18 cellular contexts compared by ENCODE assay signal in the genomic region with DNA sequence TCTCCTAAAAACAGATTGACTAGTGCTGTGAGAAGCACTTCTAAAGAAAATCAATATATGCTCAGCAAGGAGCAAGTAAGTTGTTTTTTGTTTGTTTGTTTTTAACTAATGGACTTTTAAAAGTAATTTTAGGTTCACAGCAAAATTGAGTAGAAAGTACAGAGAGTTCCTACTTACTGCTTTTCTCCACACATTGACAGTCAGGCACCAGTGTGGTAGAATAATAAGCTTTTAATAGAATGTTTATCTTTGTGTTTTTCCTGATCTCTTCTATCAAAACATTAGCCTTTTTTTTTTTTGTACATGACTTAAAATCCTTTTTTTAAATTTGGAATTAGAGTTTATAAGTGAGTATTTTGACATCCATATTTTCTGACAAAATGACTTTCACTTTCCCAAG. TPM values are rescaled to one million over a fixed set of nuclear protein-coding genes. Genes with fewer than 3 reads are reported as not detected.
DNase-seq lines count a peak whose midpoint lies in the region; ATAC-seq and TF ChIP-seq lines count a peak whose summit lies in the region.
"Had no signal": no experiment of that assay in that cellular context is flagged by ENCODE, and none has a peak within 500 bp of the region (broad histone marks: within the 10 kb centered on the region; RNA-seq: fewer than 3 reads in every experiment).

No MANE protein-coding gene starts in this region.

- no peak; the same call in 1 of the 2 replicates for ATAC-seq in IMR-90 (ENCODE audit: low read depth)
- ATAC-seq: activated naive CD4-positive, alpha-beta T cell treated with anti-CD3 and anti-CD28 coated beads, Interleukin-2, amount 50 U/mL, for 72 hours; CD8-positive, alpha-beta T cell; SK-N-SH treated with all-trans-retinoic acid at 6 μM for 48 hours had no signal

- H3K79me2 ChIP-seq in hepatocyte: peaks cover 7% of the 10 kb centered on the region

- H3K23ac ChIP-seq in IMR-90 (ENCODE audit: low read depth, low read length) (no peak overlapping the region), mesenchymal stem cell (ENCODE audit: low read length in 2 of 2) (no peak overlapping the region)

- H3K27me3 ChIP-seq in IMR-90 (ENCODE audit: control insufficient read depth, insufficient read depth, low read length) (no peaks in the 10 kb centered on the region), dorsolateral prefrontal cortex (no peaks in the 10 kb centered on the region), mesenchymal stem cell (ENCODE audit: control insufficient read depth in 1 of 2, insufficient read depth in 1 of 2, low read length in 2 of 2) (no peaks in the 10 kb centered on the region), thyroid gland (no peaks in the 10 kb centered on the region), hepatocyte (no peaks in the 10 kb centered on the region)
- H3K27me3 ChIP-seq: body of pancreas had no signal

- H2BK12ac ChIP-seq in mesenchymal stem cell (ENCODE audit: low read length in 2 of 2): no peak overlapping the region

- H2BK15ac ChIP-seq in IMR-90 (ENCODE audit: low read depth, low read length): no peak overlapping the region
- H2BK15ac ChIP-seq in mesenchymal stem cell (ENCODE audit: low read depth, poor library complexity, severe bottlenecking): no peak overlapping the region

- peaks cover 10% of the 10 kb centered on the region for H3K36me3 ChIP-seq in IMR-90 (ENCODE audit: control insufficient read depth, insufficient read depth, low read length)
- H3K36me3 ChIP-seq in mesenchymal stem cell (ENCODE audit: control insufficient read depth in 1 of 2, insufficient read depth in 2 of 2, low read depth in 1 of 2, low read length in 2 of 2): peaks cover 9 to 11% of the 10 kb centered on the region in 2 experiments
- H3K36me3 ChIP-seq in thyroid gland: peaks cover 3 to 8% of the 10 kb centered on the region in 2 donors
- no peaks in the 10 kb centered on the region for H3K36me3 ChIP-seq in hepatocyte (replicated peaks; ENCODE audit: insufficient read depth, low read depth)

- no peaks in the 10 kb centered on the region for H3K9me3 ChIP-seq in IMR-90 (ENCODE audit: control insufficient read depth, insufficient read depth, low read length)
- H3K9me3 ChIP-seq in mesenchymal stem cell (ENCODE audit: control insufficient read depth, low read length): no peaks in the 10 kb centered on the region
- H3K9me3 ChIP-seq in thyroid gland: no peaks in the 10 kb centered on the region
- no peaks in the 10 kb centered on the region for H3K9me3 ChIP-seq in hepatocyte (ENCODE audit: low read depth)
- H3K9me3 ChIP-seq: body of pancreas had no signal

- no peak for TF ChIP-seq RAD21 in IMR-90 (IDR thresholded peaks at IDR 0.05; ENCODE audit: low read length)

- H3K4ac ChIP-seq in IMR-90 (ENCODE audit: low read depth, low read length) (no peak overlapping the region), mesenchymal stem cell (ENCODE audit: low read depth in 1 of 2, low read length in 2 of 2) (no peak overlapping the region)

- H2BK120ac ChIP-seq in IMR-90 (ENCODE audit: low read depth, low read length) (no peak overlapping the region), mesenchymal stem cell (ENCODE audit: low read depth, low read length) (no peak overlapping the region)

- in situ Hi-C loops in IMR-90 (cut with MboI; ENCODE audit: low sequenced_read_pairs): no loop called here

- H3K4me1 ChIP-seq in IMR-90 (ENCODE audit: control insufficient read depth, insufficient read depth, low read length) (peaks cover 3% of the 10 kb centered on the region; the same call in 1 of the 2 replicates), mesenchymal stem cell (ENCODE audit: control insufficient read depth, insufficient read depth, low read depth, low read length) (peaks cover under 1% of the 10 kb centered on the region), thyroid gland (no peaks in the 10 kb centered on the region), hepatocyte (ENCODE audit: insufficient read depth) (no peaks in the 10 kb centered on the region)

- intact Hi-C loops in IMR-90 (cut with micrococcal nuclease) (loop anchor here (1.0 to 5.0 kb wide), 3 partner anchors 128 to 330 kb away; a partner anchor contains a TSS), dorsolateral prefrontal cortex (cut with DNase I) (loop anchor here (10.0 kb wide), 1 partner anchor 202 kb away; no protein-coding TSS in a partner anchor), thyroid gland (cut with DNase I) (loop anchor here (5.0 to 10.0 kb wide), 2 partner anchors 122 to 200 kb away; a partner anchor contains a TSS), posterior vena cava (cut with DNase I) (loop anchor here in 1 of 2 donors (10.0 kb wide), 1 partner anchor 202 kb away; no protein-coding TSS in a partner anchor)

- no peaks in the 10 kb centered on the region for H3K9me2 ChIP-seq in hepatocyte (replicated peaks; ENCODE audit: insufficient read depth)

- H3K4me2 ChIP-seq in IMR-90 (ENCODE audit: low read depth, low read length) (peak overlapping the region; percentile 0; the same call in 1 of the 2 replicates), mesenchymal stem cell (ENCODE audit: low read length, poor library complexity, severe bottlenecking) (no peak overlapping the region), hepatocyte (no peak overlapping the region)

- H2AFZ ChIP-seq in IMR-90 (replicated peaks; ENCODE audit: low read length, poor library complexity): no peak overlapping the region
- no peak overlapping the region for H2AFZ ChIP-seq in mesenchymal stem cell (ENCODE audit: low read depth, low read length)
- H2AFZ ChIP-seq in hepatocyte: no peak overlapping the region

- H4K91ac ChIP-seq in IMR-90 (ENCODE audit: insufficient read depth, low read depth, low read length): no peak overlapping the region
- H4K91ac ChIP-seq in mesenchymal stem cell (ENCODE audit: low read length): no peak overlapping the region

- DNase-seq in IMR-90 (no peak), dorsolateral prefrontal cortex (no peak), mesenchymal stem cell (no peak), thyroid gland (no peak), middle frontal gyrus (ENCODE audit: extremely low spot score, low spot score) (no peak), NCI-H82 (lab: John Stamatoyannopoulos, UW) (no peak), hepatocyte (ENCODE audit: low spot score) (no peak), posterior vena cava (ENCODE audit: low spot score) (no peak)
- DNase-seq: CD8-positive, alpha-beta T cell; DMS79 treated with DMSO at 0.1 percent for 48 hours; NCI-H2029 treated with DMSO at 0.1 percent for 48 hours; NCI-H446; stimulated activated CD4-positive, alpha-beta T cell treated with anti-CD3 and anti-CD28 coated beads, Interleukin-4, amount 100 ng/mL, for 1 hour; T1000 had no signal

- BruUV-seq in IMR-90 (replicated peaks; lab: Mats Ljungman, UMichigan): no TSS peak

- no peak overlapping the region for H4K5ac ChIP-seq in IMR-90 (ENCODE audit: low read depth, low read length)

- no peak for TF ChIP-seq POLR2A in IMR-90 (IDR thresholded peaks at IDR 0.05; ENCODE audit: low read depth, low read length)
- TF ChIP-seq POLR2A in thyroid gland (IDR thresholded peaks at IDR 0.05): no peak

- no peak overlapping the region for H3K14ac ChIP-seq in IMR-90 (replicated peaks; ENCODE audit: low read depth, low read length)
- H3K14ac ChIP-seq in mesenchymal stem cell (ENCODE audit: low read length in 2 of 2): no peak overlapping the region

- CTCF ChIA-PET in IMR-90 (lab: Yijun Ruan, JAX): interaction anchor here (1.3 kb wide), 1 partner anchor 201 kb away, joined by 5 read pairs; no protein-coding TSS in a partner anchor

- H2BK5ac ChIP-seq in IMR-90 (ENCODE audit: low read depth, low read length, poor library complexity, severe bottlenecking) (peak overlapping the region; percentile 70), mesenchymal stem cell (ENCODE audit: low read depth, low read length, poor library complexity, severe bottlenecking) (no peak overlapping the region)

- H3K9ac ChIP-seq in IMR-90 (ENCODE audit: low read depth, low read length): no peak overlapping the region
- H3K9ac ChIP-seq in mesenchymal stem cell (ENCODE audit: low read length): peak overlapping the region; percentile 64

- no peak overlapping the region for H3K18ac ChIP-seq in IMR-90 (ENCODE audit: low read depth, low read length)
- H3K18ac ChIP-seq in mesenchymal stem cell (ENCODE audit: low read depth in 1 of 2, low read length in 2 of 2): no peak overlapping the region

- H2BK20ac ChIP-seq in IMR-90 (ENCODE audit: low read depth, low read length): no peak overlapping the region

- no peak overlapping the region for H3K4me3 ChIP-seq in IMR-90 (ENCODE audit: insufficient read depth, low read depth, low read length)
- H3K4me3 ChIP-seq in dorsolateral prefrontal cortex: peak overlapping the region in 5 of 59 donors; percentile 4 to 13 (median 7)
- H3K4me3 ChIP-seq in mesenchymal stem cell (ENCODE audit: insufficient read depth in 1 of 2, low read depth in 1 of 2, low read length in 2 of 2): no peak overlapping the region
- H3K4me3 ChIP-seq in thyroid gland (replicated peaks in 1 of 3): no peak overlapping the region
- no peak overlapping the region for H3K4me3 ChIP-seq in hepatocyte
- H3K4me3 ChIP-seq: body of pancreas had no signal

- H3K27ac ChIP-seq in IMR-90 (ENCODE audit: insufficient read depth, low read length) (no peak overlapping the region), dorsolateral prefrontal cortex (peak overlapping the region in 49 of 59 donors; percentile 1 to 78 (median 50)), mesenchymal stem cell (ENCODE audit: low read length, poor library complexity, severe bottlenecking) (no peak overlapping the region), thyroid gland (peak overlapping the region in 2 of 3 donors; percentile 12 to 52), hepatocyte (no peak overlapping the region)
- H3K27ac ChIP-seq: epithelial cell of prostate had no signal

- POLR2A ChIA-PET in IMR-90 (lab: Charles Lee; ENCODE audit: unreplicated experiment): interaction anchor here (0.6 kb wide), 1 partner anchor 140 kb away, joined by 4 read pairs; no protein-coding TSS in a partner anchor

- dilution Hi-C loops in IMR-90 (cut with HindIII; ENCODE audit: low sequenced_read_pairs, unreplicated experiment): no loop called here

- H4K8ac ChIP-seq in IMR-90 (ENCODE audit: low read depth in 2 of 2, low read length in 2 of 2) (no peak overlapping the region), mesenchymal stem cell (ENCODE audit: low read length) (no peak overlapping the region)

- H3K79me1 ChIP-seq in IMR-90 (ENCODE audit: low read depth in 1 of 2, low read length in 2 of 2) (peaks cover 7 to 10% of the 10 kb centered on the region in 2 experiments), mesenchymal stem cell (replicated peaks; ENCODE audit: low read length, poor library complexity, severe bottlenecking) (peaks cover 13% of the 10 kb centered on the region)

- H3K56ac ChIP-seq in IMR-90 (ENCODE audit: extremely low read depth, insufficient read depth, low read length): no peak overlapping the region

- TF ChIP-seq CTCF in IMR-90 (conservative IDR thresholded peaks at IDR 0.05; ENCODE audit: low read depth, low read length): no peak
- no peak for TF ChIP-seq CTCF in dorsolateral prefrontal cortex (IDR thresholded peaks at IDR 0.05 in 54 of 56, conservative IDR thresholded peaks at IDR 0.05 in 2 of 56; ENCODE audit: low read depth in 1 of 56, partially characterized antibody in 56 of 56)
- TF ChIP-seq CTCF in thyroid gland (IDR thresholded peaks at IDR 0.05): no peak
- no peak for TF ChIP-seq CTCF in hepatocyte (IDR thresholded peaks at IDR 0.05; ENCODE audit: poor library complexity)

- H4K20me1 ChIP-seq in IMR-90 (ENCODE audit: insufficient read depth, low read length) (no peaks in the 10 kb centered on the region; the same call in 1 of the 2 replicates), hepatocyte (ENCODE audit: insufficient read depth, poor library complexity, severe bottlenecking) (no peaks in the 10 kb centered on the region)

- no peak overlapping the region for H2AK9ac ChIP-seq in IMR-90 (replicated peaks; ENCODE audit: low read depth, low read length, poor library complexity)

- H2AK5ac ChIP-seq in IMR-90 (ENCODE audit: low read depth, low read length): no peak overlapping the region
- H2AK5ac ChIP-seq in mesenchymal stem cell (ENCODE audit: low read length, severe bottlenecking): no peak overlapping the region

- H3K9me1 ChIP-seq in IMR-90 (ENCODE audit: insufficient read depth, low read length): no peaks in the 10 kb centered on the region

RNA-seq across cellular contexts. Expression of a gene that starts 28.0 kb away (rescaled TPM):
- total RNA-seq in IMR-90 (2012; rRNA removed) (11.7 and 16.9 TPM in 2 replicates), dorsolateral prefrontal cortex (10 to 100 TPM in 112 of 120 experiments, 1 to 10 TPM in 8; 9.4 to 17.9 (median 12.0) TPM), thyroid gland (10 to 100 TPM; 20.0 to 24.2 (median 22.8) TPM), hepatocyte (52.3 and 56.1 TPM in 2 replicates), posterior vena cava (10 to 100 TPM; 10.2 to 11.1 TPM)
- polyA plus RNA-seq in IMR-90 (2012; rRNA removed) (14.3 and 14.4 TPM in 2 replicates), hepatocyte (38.7 and 46.0 TPM in 2 replicates)
- 7.3 and 12.3 TPM in 2 replicates for polyA plus RNA-seq in IMR-90 (2012; cell fraction: cytosol; rRNA removed)
- 7.2 and 10.0 TPM in 2 replicates for polyA plus RNA-seq in IMR-90 (2012; cell fraction: nucleus; rRNA removed; ENCODE audit: low replicate concordance)
- 28.8 TPM for polyA plus RNA-seq in mesenchymal stem cell (2013, experiment 1 of 2)
- polyA plus RNA-seq in mesenchymal stem cell (2013, experiment 2 of 2): 34.2 TPM

Comparison
In these comparisons a context has a peak if more than half of its experiments do, and no peak if none do; other contexts are left out.
1. H3K27ac ChIP-seq: peak in dorsolateral prefrontal cortex (49 of 59) and thyroid gland (2 of 3); none in IMR-90 (single experiment), mesenchymal stem cell (single experiment) and hepatocyte (single experiment).